Comparison of ENCODE assay signal across 23 cellular contexts in the genomic region with DNA sequence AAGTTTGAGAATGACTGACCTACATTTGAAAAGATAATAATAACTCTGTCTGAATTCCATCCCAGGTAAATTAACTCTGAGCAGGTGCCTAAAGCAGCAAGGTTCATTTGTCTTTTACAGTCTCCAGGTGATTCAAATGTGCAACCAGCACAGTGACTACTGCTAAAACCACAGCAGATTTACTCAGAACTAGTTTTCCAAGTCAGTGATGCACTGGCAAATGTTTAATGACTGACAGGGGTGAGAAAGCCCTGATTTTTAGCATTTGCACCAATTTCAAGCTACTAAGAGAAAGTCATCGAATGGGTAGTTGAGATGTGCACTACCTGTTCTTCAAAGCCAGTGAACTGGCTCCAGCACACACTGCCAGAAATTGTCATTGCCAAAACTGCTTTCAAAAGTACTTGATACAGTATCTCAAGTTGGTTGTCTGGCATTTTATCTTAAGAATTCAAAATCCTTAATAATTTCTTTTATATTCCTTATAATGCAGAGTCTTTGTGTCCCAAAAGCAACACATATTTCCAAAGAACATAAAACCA.
DNase-seq lines count a peak whose midpoint lies in the region; ATAC-seq and TF ChIP-seq lines count a peak whose summit lies in the region.
"Had no signal": no experiment of that assay in that cellular context is flagged by ENCODE, and none has a peak within 500 bp of the region (broad histone marks: within the 10 kb centered on the region; RNA-seq: fewer than 3 reads in every experiment).

No MANE protein-coding gene starts in this region.

- H3K9me3 ChIP-seq in gastrocnemius medialis (no peaks in the 10 kb centered on the region), breast epithelium (no peaks in the 10 kb centered on the region), upper lobe of left lung (no peaks in the 10 kb centered on the region)
- H3K9me3 ChIP-seq: heart right ventricle, sigmoid colon had no signal

- in situ Hi-C loops in gastrocnemius medialis (cut with MboI; ENCODE audit: low sequenced_read_pairs in 4 of 4), result no loop called here

- WGBS in upper lobe of left lung, 2 donors, result 76 to 89% methylated on average over 1 of the region's 1 CpG

- TF ChIP-seq POLR2A in gastrocnemius medialis (IDR thresholded peaks at IDR 0.05) (no peak), breast epithelium (IDR thresholded peaks at IDR 0.05) (no peak), upper lobe of left lung (IDR thresholded peaks at IDR 0.05) (no peak)

- no peak for TF ChIP-seq CTCF in gastrocnemius medialis (IDR thresholded peaks at IDR 0.05 in 4 of 5, conservative IDR thresholded peaks at IDR 0.05 in 1 of 5)
- TF ChIP-seq CTCF in breast epithelium (IDR thresholded peaks at IDR 0.05), result no peak
- TF ChIP-seq CTCF in upper lobe of left lung (IDR thresholded peaks at IDR 0.05), result no peak
- TF ChIP-seq CTCF in GM20000 (IDR thresholded peaks at IDR 0.05; ENCODE audit: extremely low read depth, missing control alignments), result no peak

- intact Hi-C loops in gastrocnemius medialis (cut with DNase I; ENCODE audit: low total_unique reads) (no loop called here), breast epithelium (cut with DNase I; ENCODE audit: low total_unique reads) (no loop called here)

- H3K4me3 ChIP-seq in gastrocnemius medialis (no peak overlapping the region), breast epithelium (no peak overlapping the region), upper lobe of left lung (no peak overlapping the region)
- H3K4me3 ChIP-seq: cardiac muscle cell, heart right ventricle, PC-9, sigmoid colon had no signal

- DNase-seq in gastrocnemius medialis (no peak), breast epithelium (ENCODE audit: low spot score in 2 of 2) (no peak), upper lobe of left lung (no peak), GM20000 (ENCODE audit: low spot score) (no peak)
- DNase-seq: activated CD4-positive, alpha-beta T cell treated with anti-CD3 and anti-CD28 coated beads for 1 hour; activated CD8-positive, alpha-beta memory T cell treated with anti-CD3 and anti-CD28 coated beads for 24 hours; activated naive CD4-positive, alpha-beta T cell treated with anti-CD3 and anti-CD28 coated beads, Interleukin-2, amount 50 U/mL, for 16 hours; activated T-cell treated with anti-CD3 and anti-CD28 coated beads, Interleukin-2, amount 50 U/mL, for 24 hours; CD4-positive, CD25-positive, alpha-beta regulatory T cell; cortex of kidney; DMS 273 treated with DMSO at 0.1 percent for 48 hours; heart right ventricle; naive thymus-derived CD8-positive, alpha-beta T cell; NCI-H1092 treated with DMSO at 0.1 percent for 48 hours; PC-9; SHP77 treated with DMSO at 0.1 percent for 48 hours; sigmoid colon; stimulated activated CD8-positive, alpha-beta memory T cell treated with anti-CD3 and anti-CD28 coated beads, Interleukin-4, amount 100 ng/mL, for 48 hours had no signal

- no peaks in the 10 kb centered on the region for H3K4me1 ChIP-seq in gastrocnemius medialis
- no peaks in the 10 kb centered on the region for H3K4me1 ChIP-seq in breast epithelium
- H3K4me1 ChIP-seq in upper lobe of left lung, result no peaks in the 10 kb centered on the region
- H3K4me1 ChIP-seq: heart right ventricle, sigmoid colon had no signal

- no peak for TF ChIP-seq EP300 in upper lobe of left lung (IDR thresholded peaks at IDR 0.05)

- peak overlapping the region; percentile 46 to 66 (median 61) for H3K27ac ChIP-seq in gastrocnemius medialis
- H3K27ac ChIP-seq in breast epithelium, result no peak overlapping the region
- no peak overlapping the region for H3K27ac ChIP-seq in upper lobe of left lung
- H3K27ac ChIP-seq: cardiac muscle cell, heart right ventricle, PC-9, sigmoid colon had no signal

- no peaks in the 10 kb centered on the region for H3K27me3 ChIP-seq in gastrocnemius medialis
- H3K27me3 ChIP-seq in breast epithelium, result no peaks in the 10 kb centered on the region
- H3K27me3 ChIP-seq in upper lobe of left lung, result no peaks in the 10 kb centered on the region
- H3K27me3 ChIP-seq: cardiac muscle cell, heart right ventricle, sigmoid colon had no signal

- ATAC-seq in GM18867 (IDR thresholded peaks at IDR 0.05; ENCODE audit: unreplicated experiment), result peak; percentile 42
- ATAC-seq in HG02642 (IDR thresholded peaks at IDR 0.05; ENCODE audit: poor library complexity, unreplicated experiment), result peak; percentile 63
- peak; percentile 63 for ATAC-seq in HG03460 (IDR thresholded peaks at IDR 0.05; ENCODE audit: unreplicated experiment)
- ATAC-seq in gastrocnemius medialis, result no peak
- ATAC-seq in upper lobe of left lung (ENCODE audit: low FRiP score in 2 of 2), result no peak
- ATAC-seq: heart right ventricle; left lobe of liver; naive thymus-derived CD8-positive, alpha-beta T cell had no signal

- H3K36me3 ChIP-seq in gastrocnemius medialis (peaks cover 0 to 86% of the 10 kb centered on the region in 2 donors), breast epithelium (no peaks in the 10 kb centered on the region), upper lobe of left lung (no peaks in the 10 kb centered on the region)
- H3K36me3 ChIP-seq: cardiac muscle cell, sigmoid colon had no signal

Comparison
In these comparisons a context has a peak if more than half of its experiments do, and no peak if none do; other contexts are left out.
1. ATAC-seq: peak in GM18867 (single experiment), HG02642 (single experiment) and HG03460 (single experiment); none in gastrocnemius medialis (0 of 2) and upper lobe of left lung (0 of 2).
2. H3K27ac ChIP-seq: peak in gastrocnemius medialis (4 of 4); none in breast epithelium (0 of 2) and upper lobe of left lung (0 of 4).